Comparison of ENCODE assay signal across 21 cellular contexts in genomic region chr2:66170681-66171234, GRCh38.
DNase-seq lines count a peak whose midpoint lies in the region; ATAC-seq, FAIRE-seq and TF ChIP-seq lines count a peak whose summit lies in the region.
"Had no signal": no experiment of that assay in that cellular context is flagged by ENCODE, and none has a peak within 500 bp of the region (broad histone marks: within the 10 kb centered on the region; RNA-seq: fewer than 3 reads in every experiment).

No MANE protein-coding gene starts in this region.

- H3K4me3 ChIP-seq in GM12878, result no peak overlapping the region
- H3K4me3 ChIP-seq: A549, ascending aorta, HAP-1, prostate gland, upper lobe of left lung had no signal

- SMC1A ChIA-PET in GM12878 (lab: Charles Lee; ENCODE audit: uncharacterized antibody, unreplicated experiment), result no interaction called here

- CTCF ChIA-PET in GM12878 (lab: Yijun Ruan, JAX), result no interaction called here

- H3K36me3 ChIP-seq in GM12878 (ENCODE audit: control insufficient read depth in 2 of 2, insufficient read depth in 2 of 2, low read length in 1 of 2), result no peaks in the 10 kb centered on the region
- H3K36me3 ChIP-seq: ascending aorta, HAP-1, neutrophil, prostate gland, upper lobe of left lung had no signal

- no peak for TF ChIP-seq CTCF in GM12878 (IDR thresholded peaks at IDR 0.05 in 2 of 3, conservative IDR thresholded peaks at IDR 0.05 in 1 of 3; ENCODE audit: control insufficient read depth in 2 of 3, extremely low read depth in 1 of 3, insufficient read depth in 1 of 3, low read depth in 3 of 3, low read length in 3 of 3)

- RAD21 ChIA-PET in GM12878 (lab: Charles Lee; ENCODE audit: unreplicated experiment), result no interaction called here

- no peak for TF ChIP-seq POLR2A in GM12878 (IDR thresholded peaks at IDR 0.05; ENCODE audit: low read depth, low read length)

- no peaks in the 10 kb centered on the region for H3K4me1 ChIP-seq in GM12878 (ENCODE audit: control insufficient read depth, insufficient read depth, low read length)
- H3K4me1 ChIP-seq: A549, ascending aorta, HAP-1, prostate gland, upper lobe of left lung had no signal

- peak; percentile 40; the same call in 2 of the 3 replicates for ATAC-seq in GM12878
- no peak for ATAC-seq in left cardiac atrium
- no peak for ATAC-seq in HG03342 (IDR thresholded peaks at IDR 0.05; ENCODE audit: unreplicated experiment)
- no peak for ATAC-seq in GM21423 (IDR thresholded peaks at IDR 0.05; ENCODE audit: unreplicated experiment)
- ATAC-seq: A549; activated CD8-positive, alpha-beta memory T cell treated with anti-CD3 and anti-CD28 coated beads, Interleukin-2, amount 10 ng/mL, durations not matched to agents 7 days and 5 days; activated naive CD4-positive, alpha-beta T cell treated with anti-CD3 and anti-CD28 coated beads, Interleukin-2, amount 50 U/mL, for 72 hours had no signal

- FAIRE-seq in GM12878 (lab: Jason Lieb, UNC), result no peak
- FAIRE-seq: A549, kidney, RCC 7860 had no signal

- H3K4me2 ChIP-seq in GM12878 (ENCODE audit: control insufficient read depth, insufficient read depth), result no peak overlapping the region
- H3K4me2 ChIP-seq: A549 had no signal

- no peak for TF ChIP-seq RAD21 in GM12878 (IDR thresholded peaks at IDR 0.05; ENCODE audit: insufficient read depth, low read depth, low read length)

- no peaks in the 10 kb centered on the region for H3K79me2 ChIP-seq in GM12878 (ENCODE audit: control insufficient read depth, insufficient read depth, low read length)

- TF ChIP-seq EP300 in GM12878 (IDR thresholded peaks at IDR 0.05; ENCODE audit: borderline replicate concordance in 1 of 2, control insufficient read depth in 1 of 2, low read depth in 2 of 2, low read length in 2 of 2), result no peak

- no peak overlapping the region for H3K9ac ChIP-seq in GM12878 (ENCODE audit: control insufficient read depth, insufficient read depth, low read length)

- DNase-seq in DMS153 treated with DMSO at 0.1 percent for 48 hours (lab: John Stamatoyannopoulos, UW; ENCODE audit: unreplicated experiment) (peak; percentile 22), NCI-H1417 (lab: John Stamatoyannopoulos, UW) (peak; percentile 27 to 85 (median 70)), NCI-H2196 treated with DMSO at 0.1 percent for 48 hours (lab: John Stamatoyannopoulos, UW; ENCODE audit: unreplicated experiment) (peak; percentile 14), GM12878 (ENCODE audit: low read depth, low spot score) (no peak), left cardiac atrium (no peak)
- DNase-seq in activated effector memory CD4-positive, alpha-beta T cell treated with Interleukin-2 at 50 U/mL for 16 hours, result no peak
- DNase-seq: activated CD4-positive, alpha-beta T cell treated with anti-CD3 and anti-CD28 coated beads, Interleukin-2, amount 10 ng/mL, durations not matched to agents 24 days and 14 days; activated CD8-positive, alpha-beta memory T cell treated with anti-CD3 and anti-CD28 coated beads, Interleukin-2, amount 10 ng/mL, durations not matched to agents 7 days and 5 days; KBM-7; kidney; NCI-H2227 treated with DMSO at 0.1 percent for 48 hours; upper lobe of left lung had no signal

- H3K27ac ChIP-seq in GM12878 (ENCODE audit: control insufficient read depth, insufficient read depth), result no peak overlapping the region
- H3K27ac ChIP-seq: A549, ascending aorta, neutrophil, prostate gland, upper lobe of left lung had no signal

- 41% methylated on average over 4 of the region's 4 CpGs for whole genome bisulfite sequencing in GM12878 (ENCODE audit: insufficient coverage, insufficient replicate concordance, low lambda C conversion rate, missing lambda C conversion rate)

- H3K27me3 ChIP-seq in GM12878 (replicated peaks in 1 of 2; ENCODE audit: control insufficient read depth in 2 of 2, insufficient read depth in 2 of 2, low read length in 1 of 2), result no peaks in the 10 kb centered on the region
- H3K27me3 ChIP-seq: ascending aorta, neutrophil, upper lobe of left lung had no signal

- intact Hi-C loops in GM12878 (cut with micrococcal nuclease; ENCODE audit: unreplicated experiment) (no loop called here), left cardiac atrium (cut with DNase I) (no loop called here)

- no peaks in the 10 kb centered on the region for H4K20me1 ChIP-seq in GM12878 (ENCODE audit: control insufficient read depth, insufficient read depth)

- no peak overlapping the region for H2AFZ ChIP-seq in GM12878 (ENCODE audit: control insufficient read depth, low read depth, low read length)

- BruUV-seq in GM12878 (replicated peaks; lab: Mats Ljungman, UMichigan), result no TSS peak

- in situ Hi-C loops in GM12878 (cut with MboI), result no loop called here

- POLR2A ChIA-PET in GM12878 (lab: Charles Lee), result no interaction called here

- H3K9me3 ChIP-seq in GM12878 (replicated peaks; ENCODE audit: control insufficient read depth, insufficient read depth, low read length), result no peaks in the 10 kb centered on the region
- H3K9me3 ChIP-seq: A549, ascending aorta, HAP-1, neutrophil, prostate gland, upper lobe of left lung had no signal

TF ChIP-seq in GM12878, 131 proteins besides CTCF, POLR2A, EP300 and RAD21:
- peak; percentile 19; the same call in 1 of the 2 replicates for TF ChIP-seq JUNB (IDR thresholded peaks at IDR 0.05)
- TF ChIP-seq MLLT1 (IDR thresholded peaks at IDR 0.05), result no peak

Comparison
In these comparisons a context has a peak if more than half of its experiments do, and no peak if none do; other contexts are left out.
1. DNase-seq: peak in DMS153 treated with DMSO at 0.1 percent for 48 hours (single experiment), NCI-H1417 (3 of 3) and NCI-H2196 treated with DMSO at 0.1 percent for 48 hours (single experiment); none in GM12878 (single experiment), left cardiac atrium (single experiment) and activated effector memory CD4-positive, alpha-beta T cell treated with Interleukin-2 at 50 U/mL for 16 hours (single experiment).